Comparison of ENCODE assay signal across 1 cellular context in genomic region chr5:137565450-137565849, GRCh38.
TF ChIP-seq lines count a peak whose summit lies in the region.

No MANE protein-coding gene starts in this region.

TF ChIP-seq in IMR-90, 13 proteins besides CTCF, POLR2A, EP300 and RAD21:
- no peak for TF ChIP-seq CHD1 (IDR thresholded peaks at IDR 0.05; ENCODE audit: low read depth, low read length)
- TF ChIP-seq MXI1 (IDR thresholded peaks at IDR 0.05; ENCODE audit: borderline replicate concordance, low read depth, low read length), result peak; percentile 34; the same call in 1 of the 2 replicates
